13 cellular contexts compared by ENCODE assay signal in genomic region chr4:54165438-54165837, GRCh38.
DNase-seq lines count a peak whose midpoint lies in the region; ATAC-seq and TF ChIP-seq lines count a peak whose summit lies in the region.
"Had no signal": no experiment of that assay in that cellular context is flagged by ENCODE, and none has a peak within 500 bp of the region (broad histone marks: within the 10 kb centered on the region; RNA-seq: fewer than 3 reads in every experiment).

No MANE protein-coding gene starts in this region.

- H3K27ac ChIP-seq in Karpas-422 (ENCODE audit: low read length) = no peak overlapping the region

- H3K4me3 ChIP-seq in astrocyte of the spinal cord (ENCODE audit: low read depth, low read length) (no peak overlapping the region), Karpas-422 (ENCODE audit: low read length) (no peak overlapping the region)

- H3K9ac ChIP-seq in Karpas-422 (ENCODE audit: low read length) = no peak overlapping the region

- no peak for TF ChIP-seq CTCF in astrocyte of the spinal cord (IDR thresholded peaks at IDR 0.05; ENCODE audit: low read depth, low read length)

- H3K36me3 ChIP-seq in Karpas-422 (ENCODE audit: insufficient read depth, low read length) = no peaks in the 10 kb centered on the region

- peaks cover 9% of the 10 kb centered on the region; the same call in 1 of the 2 replicates for H3K4me1 ChIP-seq in Karpas-422 (ENCODE audit: low read length)

- ATAC-seq in HG02840 (IDR thresholded peaks at IDR 0.05; ENCODE audit: low FRiP score, unreplicated experiment) (no peak), GM18502 (IDR thresholded peaks at IDR 0.05; ENCODE audit: poor library complexity, unreplicated experiment) (no peak)
- ATAC-seq: naive thymus-derived CD4-positive, alpha-beta T cell had no signal

- no peaks in the 10 kb centered on the region for H3K9me3 ChIP-seq in Karpas-422 (ENCODE audit: low read length)

- no peak overlapping the region for H2AFZ ChIP-seq in Karpas-422 (ENCODE audit: low read length)

- in situ Hi-C loops in astrocyte of the spinal cord (cut with HindIII; ENCODE audit: low sequenced_read_pairs) = no loop called here

- H3K9me2 ChIP-seq in Karpas-422 (replicated peaks; ENCODE audit: insufficient read depth, low read length) = no peaks in the 10 kb centered on the region

- no peaks in the 10 kb centered on the region for H3K27me3 ChIP-seq in Karpas-422 (ENCODE audit: low read length)

- peak; percentile 93 for DNase-seq in AG08395 (ENCODE audit: low spot score)
- DNase-seq in HS-5 (ENCODE audit: low read depth) = peak; percentile 87
- peak; percentile 93 for DNase-seq in astrocyte of the spinal cord (ENCODE audit: low read depth, low spot score)
- DNase-seq in kidney tubule cell (ENCODE audit: low spot score) = peak; percentile 97
- no peak for DNase-seq in NCI-H2107 treated with DMSO at 0.1 percent for 48 hours (lab: John Stamatoyannopoulos, UW; ENCODE audit: unreplicated experiment)
- DNase-seq in Karpas-422 = no peak
- DNase-seq: activated CD8-positive, alpha-beta memory T cell treated with anti-CD3 and anti-CD28 coated beads, Interleukin-2, amount 50 U/mL, for 4 hours; CD8-positive, alpha-beta memory T cell; hippocampal formation; naive thymus-derived CD4-positive, alpha-beta T cell; NCI-H748 treated with DMSO at 0.1 percent for 48 hours had no signal

- no peak overlapping the region for H3K4me2 ChIP-seq in Karpas-422 (ENCODE audit: low read depth, low read length, poor library complexity, severe bottlenecking)

- no peaks in the 10 kb centered on the region for H3K79me2 ChIP-seq in Karpas-422 (ENCODE audit: low read length)

- no peaks in the 10 kb centered on the region for H4K20me1 ChIP-seq in Karpas-422 (ENCODE audit: insufficient read depth, low read depth, low read length)

Comparison
In these comparisons a context has a peak if more than half of its experiments do, and no peak if none do; other contexts are left out.
1. DNase-seq: peak in AG08395 (single experiment), HS-5 (single experiment), astrocyte of the spinal cord (single experiment) and kidney tubule cell (single experiment); none in NCI-H2107 treated with DMSO at 0.1 percent for 48 hours (single experiment) and Karpas-422 (single experiment).